ENCODE assay signal across 7 cellular contexts in genomic region chr1:155860939-155861496, GRCh38. TPM values are rescaled to one million over a fixed set of nuclear protein-coding genes. Genes with fewer than 3 reads are reported as not detected.
DNase-seq lines count a peak whose midpoint lies in the region; TF ChIP-seq lines count a peak whose summit lies in the region.

No MANE protein-coding gene starts in this region.

- peak overlapping the region; percentile 79 for H3K4me2 ChIP-seq in GM23248 (ENCODE audit: unreplicated experiment)

- no peaks in the 10 kb centered on the region for H3K36me3 Mint-ChIP-seq in osteocyte (ENCODE audit: unreplicated experiment)

- H3K27ac ChIP-seq in GM23248 (peak overlapping the region; percentile 90), SJSA1 (peak overlapping the region; percentile 35), skin epidermis (peak overlapping the region in 20 of 21 experiments; percentile 25 to 86 (median 71))

- H3K27me3 Mint-ChIP-seq in osteocyte (ENCODE audit: unreplicated experiment): peaks cover 4% of the 10 kb centered on the region

- TF ChIP-seq CTCF in fibroblast of the aortic adventitia (IDR thresholded peaks at IDR 0.05; ENCODE audit: insufficient read depth, low read length) (no peak), osteocyte (IDR thresholded peaks at IDR 0.05) (no peak)

- no peaks in the 10 kb centered on the region for H3K27me3 ChIP-seq in GM23248 (replicated peaks; ENCODE audit: insufficient read depth)
- H3K27me3 ChIP-seq in SJSA1 (replicated peaks): no peaks in the 10 kb centered on the region
- no peaks in the 10 kb centered on the region for H3K27me3 ChIP-seq in H7 (ENCODE audit: control insufficient read depth, insufficient read depth, low read length)

- H2AFZ ChIP-seq in GM23248: peak overlapping the region; percentile 94

- H3K4me3 Mint-ChIP-seq in osteocyte (ENCODE audit: unreplicated experiment): no peak overlapping the region

- in situ Hi-C loops in GM23248 (cut with MboI): no loop called here

- H3K9me3 ChIP-seq in GM23248 (ENCODE audit: low read depth) (no peaks in the 10 kb centered on the region), SJSA1 (replicated peaks) (no peaks in the 10 kb centered on the region)

- H3K79me2 ChIP-seq in GM23248 (ENCODE audit: insufficient read depth): peaks cover 47% of the 10 kb centered on the region

- H3K4me3 ChIP-seq in GM23248 (peak overlapping the region; percentile 75), SJSA1 (no peak overlapping the region), fibroblast of the aortic adventitia (ENCODE audit: low read depth, low read length) (peak overlapping the region; percentile 69), skin epidermis (peak overlapping the region in 1 of 7 experiments; percentile 28), H7 (ENCODE audit: insufficient read depth, low read depth, low read length) (no peak overlapping the region; the same call in 1 of the 2 replicates)

- no peaks in the 10 kb centered on the region for H3K9me3 Mint-ChIP-seq in osteocyte (ENCODE audit: unreplicated experiment)

- H3F3A ChIP-seq in GM23248 (ENCODE audit: insufficient read depth): peaks cover 32% of the 10 kb centered on the region

- no peak overlapping the region for H3K27ac Mint-ChIP-seq in osteocyte (ENCODE audit: unreplicated experiment)

- H3K9ac ChIP-seq in GM23248: peak overlapping the region; percentile 88

- H3K4me1 ChIP-seq in GM23248 (ENCODE audit: insufficient read depth) (peaks cover 25% of the 10 kb centered on the region), SJSA1 (replicated peaks) (peaks cover 18% of the 10 kb centered on the region)

- WGBS in GM23248 (ENCODE audit: low coverage in 1 of 2, low lambda C conversion rate in 2 of 2, missing lambda C conversion rate in 2 of 2), 2 experiments: 48 to 50% methylated on average over 2 of the region's 2 CpGs

- peaks cover 26% of the 10 kb centered on the region for H3K4me1 Mint-ChIP-seq in osteocyte (ENCODE audit: unreplicated experiment)

- H4K20me1 ChIP-seq in GM23248 (ENCODE audit: insufficient read depth): no peaks in the 10 kb centered on the region

- no peaks in the 10 kb centered on the region for H3K9me2 ChIP-seq in GM23248 (ENCODE audit: insufficient read depth)

- DNase-seq in GM23248 (peak; percentile 14), SJSA1 (ENCODE audit: low read depth in 1 of 2, low spot score in 2 of 2) (no peak), fibroblast of the aortic adventitia (ENCODE audit: low read depth) (peak; percentile 38), osteocyte (ENCODE audit: extremely low spot score, unreplicated experiment) (no peak), H7 (no peak), 8988T (no peak)

- H3K36me3 ChIP-seq in GM23248 (ENCODE audit: low read depth) (no peaks in the 10 kb centered on the region), SJSA1 (peaks cover 3% of the 10 kb centered on the region; the same call in 1 of the 2 replicates), H7 (replicated peaks; ENCODE audit: control insufficient read depth, insufficient read depth, low read length) (no peaks in the 10 kb centered on the region)

RNA-seq across cellular contexts. Expression of gene SYT11, which starts 1.7 kb away (rescaled TPM):
- 28.5 and 30.2 TPM in 2 replicates for total RNA-seq in GM23248 (2014; rRNA removed; shearing (Covaris generic))
- polyA plus RNA-seq in GM23248 (2016; fragmentation: Nextera tagmentation; extraction: Ambion mirVana): 16.2 and 18.3 TPM in 2 replicates
- total RNA-seq in SJSA1 (2014; rRNA removed; shearing (Covaris generic)): 6.3 and 6.9 TPM in 2 replicates
- 19.5 and 48.6 TPM in 2 replicates for total RNA-seq in fibroblast of the aortic adventitia (ENCODE audit: low replicate concordance)
- total RNA-seq in osteocyte: 5.3 TPM in 2 replicates
- 9.6 and 11.0 TPM in 2 replicates for total RNA-seq in H7 (2014; rRNA removed; shearing (Covaris generic))

RNA-seq across cellular contexts. Expression of gene GON4L, which starts 4.0 kb away (rescaled TPM):
- 20.4 and 24.4 TPM in 2 replicates for total RNA-seq in GM23248 (2014; rRNA removed; shearing (Covaris generic))
- 24.9 and 30.3 TPM in 2 replicates for polyA plus RNA-seq in GM23248 (2016; fragmentation: Nextera tagmentation; extraction: Ambion mirVana)
- total RNA-seq in SJSA1 (2014; rRNA removed; shearing (Covaris generic)): 14.6 and 22.7 TPM in 2 replicates
- total RNA-seq in fibroblast of the aortic adventitia (ENCODE audit: low replicate concordance): 39.9 and 50.0 TPM in 2 replicates
- 56.3 and 57.0 TPM in 2 replicates for total RNA-seq in osteocyte
- total RNA-seq in H7 (2014; rRNA removed; shearing (Covaris generic)): 30.7 and 42.5 TPM in 2 replicates

RNA-seq across cellular contexts. Expression of gene RIT1, which starts 50.1 kb away (rescaled TPM):
- total RNA-seq in GM23248 (2014; rRNA removed; shearing (Covaris generic)): 29.7 and 32.4 TPM in 2 replicates
- 30.5 and 33.1 TPM in 2 replicates for polyA plus RNA-seq in GM23248 (2016; fragmentation: Nextera tagmentation; extraction: Ambion mirVana)
- 47.4 and 73.8 TPM in 2 replicates for total RNA-seq in SJSA1 (2014; rRNA removed; shearing (Covaris generic))
- total RNA-seq in fibroblast of the aortic adventitia (ENCODE audit: low replicate concordance): 33.7 and 35.4 TPM in 2 replicates
- 43.1 and 45.6 TPM in 2 replicates for total RNA-seq in osteocyte
- total RNA-seq in H7 (2014; rRNA removed; shearing (Covaris generic)): 39.1 and 47.1 TPM in 2 replicates

Comparison
In these comparisons a context has a peak if more than half of its experiments do, and no peak if none do; other contexts are left out.
1. DNase-seq: peak in GM23248 (single experiment) and fibroblast of the aortic adventitia (single experiment); none in SJSA1 (0 of 2), osteocyte (single experiment), H7 (single experiment) and 8988T (single experiment).
2. H3K27ac ChIP-seq: peak in every context shown above with its lines; median percentile 90 in GM23248; 71 in skin epidermis; 35 in SJSA1.
3. H3K4me3 ChIP-seq: peak in GM23248 (single experiment) and fibroblast of the aortic adventitia (single experiment); none in SJSA1 (single experiment) and H7 (single experiment).